In the genomic region with DNA sequence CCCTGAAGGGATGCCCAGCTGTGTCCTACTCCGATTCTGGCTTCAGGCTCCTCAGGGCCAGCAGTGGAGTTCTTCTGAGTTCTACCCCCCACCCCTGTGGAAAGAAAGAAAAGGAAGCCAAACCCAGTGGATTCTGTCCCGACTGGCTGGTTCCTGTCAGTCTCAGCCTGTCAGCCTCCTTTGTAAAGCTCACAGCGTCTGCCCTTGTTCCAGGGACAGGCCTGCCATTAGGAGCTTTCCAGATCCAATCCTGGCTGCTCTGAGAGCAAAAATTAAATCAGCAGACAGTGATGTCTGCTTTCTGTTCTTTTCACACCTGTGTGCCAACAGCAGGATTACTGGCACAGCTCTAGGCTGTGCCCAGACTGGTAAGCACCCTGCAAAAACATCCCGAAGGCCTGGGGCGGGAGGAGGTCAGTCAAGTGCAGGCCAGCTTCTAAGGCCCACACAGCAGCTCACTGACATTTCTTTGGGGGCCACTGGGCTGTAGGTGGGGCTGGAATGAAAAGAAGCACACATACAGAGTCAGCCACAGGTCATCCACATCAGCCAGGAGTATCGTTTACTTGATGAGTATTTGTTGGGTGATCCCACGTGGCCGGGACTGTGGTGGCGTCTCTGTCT, we compare ENCODE assay signal across 20 cellular contexts.
DNase-seq lines count a peak whose midpoint lies in the region; ATAC-seq and TF ChIP-seq lines count a peak whose summit lies in the region.
"Had no signal": no experiment of that assay in that cellular context is flagged by ENCODE, and none has a peak within 500 bp of the region (broad histone marks: within the 10 kb centered on the region; RNA-seq: fewer than 3 reads in every experiment).

No MANE protein-coding gene starts in this region.

- no peak overlapping the region for H2BK20ac ChIP-seq in IMR-90 (ENCODE audit: low read depth, low read length)

- H3K36me3 ChIP-seq in IMR-90 (ENCODE audit: control insufficient read depth, insufficient read depth, low read length), result no peaks in the 10 kb centered on the region
- H3K36me3 ChIP-seq in esophagus (ENCODE audit: control insufficient read depth in 2 of 2, insufficient read depth in 2 of 2, low read length in 1 of 2), result no peaks in the 10 kb centered on the region
- H3K36me3 ChIP-seq: BLaER1 treated with 17β-estradiol and CSF1 and Interleukin-3, amounts not matched to agents 10 nM and 100 nM had no signal

- WGBS in IMR-90 (ENCODE audit: extremely low coverage in 2 of 2, insufficient read length in 1 of 2), 2 experiments, result 0% methylated on average over 1 of the region's 9 CpGs; no CpG with 5 or more reads in 1 of the 2 experiments
- WGBS in esophagus, 2 donors, result 40 to 61% methylated on average over 9 of the region's 9 CpGs

- no peak overlapping the region for H3K4ac ChIP-seq in IMR-90 (ENCODE audit: low read depth, low read length)

- no peak overlapping the region for H3K4me2 ChIP-seq in IMR-90 (ENCODE audit: low read depth, low read length)
- H3K4me2 ChIP-seq: A549; BLaER1 treated with 17β-estradiol and CSF1 and Interleukin-3, amounts not matched to agents 10 nM and 100 nM; hepatocyte had no signal

- no peak overlapping the region for H2BK5ac ChIP-seq in IMR-90 (ENCODE audit: low read depth, low read length, poor library complexity, severe bottlenecking)

- H3K4me3 ChIP-seq in IMR-90 (ENCODE audit: insufficient read depth, low read depth, low read length), result no peak overlapping the region
- H3K4me3 ChIP-seq in esophagus (ENCODE audit: low read depth in 1 of 2, low read length in 2 of 2), result no peak overlapping the region
- H3K4me3 ChIP-seq: A549; BLaER1 treated with 17β-estradiol and CSF1 and Interleukin-3, amounts not matched to agents 10 nM and 100 nM; hepatocyte; SK-N-MC had no signal

- no peak overlapping the region for H4K5ac ChIP-seq in IMR-90 (ENCODE audit: low read depth, low read length)

- H3K27me3 ChIP-seq in IMR-90 (ENCODE audit: control insufficient read depth, insufficient read depth, low read length) (no peaks in the 10 kb centered on the region), esophagus (ENCODE audit: control insufficient read depth in 1 of 2, insufficient read depth in 2 of 2, low read length in 2 of 2) (no peaks in the 10 kb centered on the region)
- H3K27me3 ChIP-seq: BLaER1 treated with 17β-estradiol and CSF1 and Interleukin-3, amounts not matched to agents 10 nM and 100 nM; hepatocyte had no signal

- H2AFZ ChIP-seq in IMR-90 (replicated peaks; ENCODE audit: low read length, poor library complexity), result peak overlapping the region; percentile 40
- H2AFZ ChIP-seq: hepatocyte had no signal

- no peak overlapping the region for H2BK15ac ChIP-seq in IMR-90 (ENCODE audit: low read depth, low read length)

- H3K27ac ChIP-seq in IMR-90 (ENCODE audit: insufficient read depth, low read length) (no peak overlapping the region), esophagus (ENCODE audit: low read depth in 2 of 2, low read length in 1 of 2) (peak overlapping the region; percentile 47 to 61)
- H3K27ac ChIP-seq: A549; BLaER1 treated with 17β-estradiol and CSF1 and Interleukin-3, amounts not matched to agents 10 nM and 100 nM; hepatocyte; SK-N-MC had no signal

- H3K23ac ChIP-seq in IMR-90 (ENCODE audit: low read depth, low read length), result no peak overlapping the region

- no peak for TF ChIP-seq RAD21 in IMR-90 (IDR thresholded peaks at IDR 0.05; ENCODE audit: low read length)

- H4K91ac ChIP-seq in IMR-90 (ENCODE audit: insufficient read depth, low read depth, low read length), result no peak overlapping the region

- CTCF ChIA-PET in IMR-90 (lab: Yijun Ruan, JAX), result no interaction called here

- H3K18ac ChIP-seq in IMR-90 (ENCODE audit: low read depth, low read length), result no peak overlapping the region

- H3K27me3 Mint-ChIP-seq in osteocyte (ENCODE audit: unreplicated experiment) (no peaks in the 10 kb centered on the region), nephron progenitor cell (ENCODE audit: low read depth, poor library complexity) (peaks cover 17% of the 10 kb centered on the region)

- POLR2A ChIA-PET in IMR-90 (lab: Charles Lee; ENCODE audit: unreplicated experiment), result no interaction called here

- BruUV-seq in IMR-90 (replicated peaks; lab: Mats Ljungman, UMichigan), result no TSS peak

- TF ChIP-seq POLR2A in IMR-90 (IDR thresholded peaks at IDR 0.05; ENCODE audit: low read depth, low read length), result no peak

- dilution Hi-C loops in IMR-90 (cut with HindIII; ENCODE audit: low sequenced_read_pairs, unreplicated experiment), result no loop called here

- H2AK9ac ChIP-seq in IMR-90 (replicated peaks; ENCODE audit: low read depth, low read length, poor library complexity), result no peak overlapping the region

- H2AK5ac ChIP-seq in IMR-90 (ENCODE audit: low read depth, low read length), result no peak overlapping the region

- in situ Hi-C loops in IMR-90 (cut with MboI; ENCODE audit: low sequenced_read_pairs), result no loop called here

- peaks cover 7% of the 10 kb centered on the region for H3K9me3 Mint-ChIP-seq in osteocyte (ENCODE audit: unreplicated experiment)
- H3K9me3 Mint-ChIP-seq in nephron progenitor cell, result peaks cover 11% of the 10 kb centered on the region
- H3K9me3 Mint-ChIP-seq: activated CD8-positive, alpha-beta T cell treated with anti-CD3 and anti-CD28 coated beads for 36 hours had no signal

- H4K8ac ChIP-seq in IMR-90 (ENCODE audit: low read depth in 2 of 2, low read length in 2 of 2), result no peak overlapping the region

- H3K27ac Mint-ChIP-seq in osteocyte (ENCODE audit: unreplicated experiment) (no peak overlapping the region), nephron progenitor cell (no peak overlapping the region)
- H3K27ac Mint-ChIP-seq: activated CD8-positive, alpha-beta T cell treated with anti-CD3 and anti-CD28 coated beads for 36 hours; nephron had no signal

- H3K36me3 Mint-ChIP-seq in osteocyte (ENCODE audit: unreplicated experiment), result no peaks in the 10 kb centered on the region
- H3K36me3 Mint-ChIP-seq in nephron progenitor cell (ENCODE audit: low read depth), result no peaks in the 10 kb centered on the region

- H3K4me3 Mint-ChIP-seq in osteocyte (ENCODE audit: unreplicated experiment) (no peak overlapping the region), nephron progenitor cell (no peak overlapping the region)
- H3K4me3 Mint-ChIP-seq: activated CD8-positive, alpha-beta T cell treated with anti-CD3 and anti-CD28 coated beads for 36 hours; nephron had no signal

- intact Hi-C loops in IMR-90 (cut with micrococcal nuclease), result no loop called here
- intact Hi-C loops in left ventricle myocardium superior (cut with micrococcal nuclease), result no loop called here

- H3K9me3 ChIP-seq in IMR-90 (ENCODE audit: control insufficient read depth, insufficient read depth, low read length), result no peaks in the 10 kb centered on the region
- no peaks in the 10 kb centered on the region for H3K9me3 ChIP-seq in esophagus (ENCODE audit: control insufficient read depth in 2 of 2, insufficient read depth in 1 of 2, low read depth in 1 of 2, low read length in 1 of 2)

- no peaks in the 10 kb centered on the region for H3K9me1 ChIP-seq in IMR-90 (ENCODE audit: insufficient read depth, low read length)

- DNase-seq in IMR-90 (no peak), left ventricle myocardium superior (peak; percentile 76), osteocyte (ENCODE audit: extremely low spot score, unreplicated experiment) (peak; percentile 57), kidney tubule cell (ENCODE audit: low spot score) (no peak), nephron progenitor cell (no peak)
- DNase-seq in stimulated activated CD4-positive, alpha-beta T cell treated with anti-CD3 and anti-CD28 coated beads, Interleukin-1b, Interleukin-23, amount 100 ng/mL, for 48 hours, result no peak
- DNase-seq: activated CD8-positive, alpha-beta T cell treated with anti-CD3 and anti-CD28 coated beads for 36 hours; amniotic stem cell; Calu3; Karpas-422; NCI-H187; NCI-H226; stimulated activated CD4-positive, alpha-beta T cell treated with anti-CD3 and anti-CD28 coated beads, Interleukin-12 subunit alpha, Interleukin-12 subunit beta, amount 100 ng/mL, for 4 hours had no signal

- H2BK120ac ChIP-seq in IMR-90 (ENCODE audit: low read depth, low read length), result no peak overlapping the region

- no peak overlapping the region for H3K56ac ChIP-seq in IMR-90 (ENCODE audit: extremely low read depth, insufficient read depth, low read length)

- TF ChIP-seq CTCF in IMR-90 (conservative IDR thresholded peaks at IDR 0.05; ENCODE audit: low read depth, low read length), result no peak
- TF ChIP-seq CTCF in osteocyte (IDR thresholded peaks at IDR 0.05), result no peak
- no peak for TF ChIP-seq CTCF in nephron progenitor cell (IDR thresholded peaks at IDR 0.05)

- H3K4me1 ChIP-seq in IMR-90 (ENCODE audit: control insufficient read depth, insufficient read depth, low read length) (peaks cover 3% of the 10 kb centered on the region), esophagus (ENCODE audit: control insufficient read depth in 2 of 2, insufficient read depth in 2 of 2, low read length in 1 of 2) (no peaks in the 10 kb centered on the region)
- H3K4me1 ChIP-seq: A549 had no signal

- H3K4me1 Mint-ChIP-seq in osteocyte (ENCODE audit: unreplicated experiment) (peaks cover 12% of the 10 kb centered on the region), nephron progenitor cell (no peaks in the 10 kb centered on the region)
- H3K4me1 Mint-ChIP-seq: nephron had no signal

- no peak for ATAC-seq in IMR-90 (ENCODE audit: low read depth)
- ATAC-seq in left ventricle myocardium superior, result peak; percentile 96
- ATAC-seq in GM21367 (IDR thresholded peaks at IDR 0.05; ENCODE audit: unreplicated experiment), result no peak
- ATAC-seq: A549; activated CD8-positive, alpha-beta T cell treated with anti-CD3 and anti-CD28 coated beads for 36 hours had no signal

- no peak overlapping the region for H3K14ac ChIP-seq in IMR-90 (replicated peaks; ENCODE audit: low read depth, low read length)

- H3K9ac ChIP-seq in IMR-90 (ENCODE audit: low read depth, low read length), result no peak overlapping the region
- H3K9ac ChIP-seq: BLaER1 treated with 17β-estradiol and CSF1 and Interleukin-3, amounts not matched to agents 10 nM and 100 nM had no signal

- no peaks in the 10 kb centered on the region for H4K20me1 ChIP-seq in IMR-90 (ENCODE audit: insufficient read depth, low read length)
- H4K20me1 ChIP-seq: BLaER1 treated with 17β-estradiol and CSF1 and Interleukin-3, amounts not matched to agents 10 nM and 100 nM had no signal

- H3K79me1 ChIP-seq in IMR-90 (ENCODE audit: low read depth in 1 of 2, low read length in 2 of 2), result no peaks in the 10 kb centered on the region

TF ChIP-seq in IMR-90, 13 proteins besides CTCF, POLR2A, EP300 and RAD21:
- TF ChIP-seq MAFK (IDR thresholded peaks at IDR 0.05; ENCODE audit: low read depth, low read length) (no peak), CEBPB (IDR thresholded peaks at IDR 0.05; ENCODE audit: low read depth, low read length) (no peak)

Comparison
In these comparisons a context has a peak if more than half of its experiments do, and no peak if none do; other contexts are left out.
1. DNase-seq: peak in left ventricle myocardium superior (single experiment) and osteocyte (single experiment); none in IMR-90 (single experiment), kidney tubule cell (single experiment), stimulated activated CD4-positive, alpha-beta T cell treated with anti-CD3 and anti-CD28 coated beads, Interleukin-1b, Interleukin-23, amount 100 ng/mL, for 48 hours (single experiment) and nephron progenitor cell (single experiment).